In the genomic region with DNA sequence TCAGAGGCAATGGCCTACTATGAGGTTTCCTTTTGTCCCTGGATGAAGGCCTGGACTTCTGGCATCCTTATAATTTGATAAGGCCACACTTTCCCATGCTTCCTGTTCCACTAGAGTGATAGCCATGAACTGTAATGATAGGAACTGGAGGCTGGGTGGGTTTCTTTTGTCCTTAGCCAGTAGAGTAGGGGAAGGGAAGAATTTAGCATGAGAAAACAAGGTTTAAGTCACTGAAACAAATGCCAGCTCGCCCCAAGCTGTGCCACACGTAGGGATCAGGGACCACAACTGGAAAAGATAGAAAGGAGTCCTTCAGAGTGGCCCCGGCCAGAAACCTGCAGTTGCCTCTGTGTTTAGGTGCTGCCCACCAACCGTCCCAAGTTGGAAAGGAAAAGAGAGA, we compare ENCODE assay signal across 18 cellular contexts.
DNase-seq lines count a peak whose midpoint lies in the region; ATAC-seq and TF ChIP-seq lines count a peak whose summit lies in the region.
"Had no signal": no experiment of that assay in that cellular context is flagged by ENCODE, and none has a peak within 500 bp of the region (broad histone marks: within the 10 kb centered on the region; RNA-seq: fewer than 3 reads in every experiment).

No MANE protein-coding gene starts in this region.

- H3K27ac Mint-ChIP-seq in endothelial cell (ENCODE audit: unreplicated experiment) = peak overlapping the region; percentile 93
- H3K27ac Mint-ChIP-seq: B cell; CD8-positive, alpha-beta memory T cell had no signal

- H3K4me1 ChIP-seq in HAP-1 (peaks cover 19% of the 10 kb centered on the region), neutrophil (ENCODE audit: control insufficient read depth in 1 of 2, insufficient read depth in 1 of 2, low read depth in 1 of 2, low read length in 1 of 2) (peaks cover 23 to 32% of the 10 kb centered on the region in 2 experiments)

- no peak for TF ChIP-seq CTCF in RWPE1 (conservative IDR thresholded peaks at IDR 0.05; ENCODE audit: low read depth)
- TF ChIP-seq CTCF in endothelial cell (IDR thresholded peaks at IDR 0.05; ENCODE audit: unreplicated experiment) = no peak
- TF ChIP-seq CTCF in neutrophil (IDR thresholded peaks at IDR 0.05) = no peak

- H3K27ac ChIP-seq in RWPE1 (0 out of 2 replicates have a peak overlapping the region, but pooled peaks have one; percentile 7), neutrophil (peak overlapping the region; percentile 76)
- H3K27ac ChIP-seq: PC-9 had no signal

- no peak overlapping the region for H3K4me3 Mint-ChIP-seq in endothelial cell (ENCODE audit: unreplicated experiment)
- H3K4me3 Mint-ChIP-seq: B cell; CD8-positive, alpha-beta memory T cell had no signal

- ATAC-seq in HG03196 (IDR thresholded peaks at IDR 0.05; ENCODE audit: unreplicated experiment) = no peak

- H3K27me3 ChIP-seq in HAP-1 (ENCODE audit: low read depth) (no peaks in the 10 kb centered on the region), neutrophil (no peaks in the 10 kb centered on the region)
- H3K27me3 ChIP-seq: MG63 had no signal

- in situ Hi-C loops in HAP-1 (cut with MboI; ENCODE audit: low sequenced_read_pairs) = no loop called here

- H3K27me3 Mint-ChIP-seq in endothelial cell (ENCODE audit: unreplicated experiment) = no peaks in the 10 kb centered on the region
- H3K27me3 Mint-ChIP-seq: B cell; CD8-positive, alpha-beta memory T cell had no signal

- no peaks in the 10 kb centered on the region for H3K9me3 Mint-ChIP-seq in endothelial cell (ENCODE audit: unreplicated experiment)
- H3K9me3 Mint-ChIP-seq: CD8-positive, alpha-beta memory T cell had no signal

- H3K4me1 Mint-ChIP-seq in endothelial cell (ENCODE audit: unreplicated experiment) = peaks cover 38% of the 10 kb centered on the region
- H3K4me1 Mint-ChIP-seq: CD8-positive, alpha-beta memory T cell had no signal

- CTCF ChIA-PET in RWPE1 (lab: Yijun Ruan, JAX) = interaction anchor here (0.6 kb wide), 1 partner anchor 55 kb away, joined by 4 read pairs; no protein-coding TSS in a partner anchor

- POLR2A ChIA-PET in RWPE1 (lab: Yijun Ruan, JAX; ENCODE audit: low non-redundant PET) = no interaction called here

- H3K9me3 ChIP-seq in HAP-1 (no peaks in the 10 kb centered on the region), neutrophil (no peaks in the 10 kb centered on the region)
- H3K9me3 ChIP-seq: MG63, SK-N-SH had no signal

- DNase-seq in HAP-1 (ENCODE audit: low spot score in 2 of 2) (peak; percentile 21), RWPE1 (ENCODE audit: low spot score) (no peak), endothelial cell (ENCODE audit: low spot score) (no peak), NCI-H146 (lab: John Stamatoyannopoulos, UW) (no peak)
- DNase-seq in activated CD4-positive, alpha-beta T cell treated with anti-CD3 and anti-CD28 coated beads for 1 hour = no peak
- DNase-seq: CD8-positive, alpha-beta memory T cell; DND-41; GDM1; KG1; MG63; NCI-H1092 treated with DMSO at 0.1 percent for 48 hours; NCI-H1694 treated with DMSO at 0.1 percent for 48 hours; NCI-H69; PC-9; SK-N-SH had no signal

- H3K36me3 ChIP-seq in HAP-1 (replicated peaks) = no peaks in the 10 kb centered on the region
- no peaks in the 10 kb centered on the region for H3K36me3 ChIP-seq in neutrophil
- H3K36me3 ChIP-seq: MG63 had no signal

- H3K36me3 Mint-ChIP-seq in endothelial cell (ENCODE audit: low read depth, unreplicated experiment) = no peaks in the 10 kb centered on the region

- H3K4me3 ChIP-seq in HAP-1 (no peak overlapping the region), neutrophil (ENCODE audit: low read depth in 1 of 2, low read length in 1 of 2) (no peak overlapping the region)
- H3K4me3 ChIP-seq: MG63, PC-9 had no signal

Comparison
In these comparisons a context has a peak if more than half of its experiments do, and no peak if none do; other contexts are left out.
1. DNase-seq: peak in HAP-1 (2 of 2); none in RWPE1 (single experiment), endothelial cell (single experiment), NCI-H146 (single experiment) and activated CD4-positive, alpha-beta T cell treated with anti-CD3 and anti-CD28 coated beads for 1 hour (single experiment).